1 cellular context compared by ENCODE assay signal in genomic region chr17:2571523-2572303, GRCh38.
TF ChIP-seq lines count a peak whose summit lies in the region.

No MANE protein-coding gene starts in this region.

TF ChIP-seq in GM12878, 131 proteins besides CTCF, POLR2A, EP300 and RAD21 (continued from another document):
- TF ChIP-seq CUX1 (IDR thresholded peaks at IDR 0.05; ENCODE audit: insufficient replicate concordance, low read depth, low read length): no peak
- peak; percentile 18; the same call in 1 of the 2 replicates for TF ChIP-seq JUNB (IDR thresholded peaks at IDR 0.05)
- TF ChIP-seq GATAD2B (conservative IDR thresholded peaks at IDR 0.05; ENCODE audit: low read depth): no peak
- no peak for TF ChIP-seq YY1 (IDR thresholded peaks at IDR 0.05; ENCODE audit: low read depth, low read length)
- TF ChIP-seq NRF1 (conservative IDR thresholded peaks at IDR 0.05; ENCODE audit: low read depth, low read length): no peak
- no peak for TF ChIP-seq PKNOX1 (IDR thresholded peaks at IDR 0.05)
- 0 out of 4 replicates have a peak, but pooled peaks of 1 of the 2 experiments have one; percentile 9 for TF ChIP-seq BHLHE40 (IDR thresholded peaks at IDR 0.05; ENCODE audit: borderline replicate concordance in 1 of 2, low read depth in 2 of 2, low read length in 1 of 2)
- TF ChIP-seq IKZF2 (IDR thresholded peaks at IDR 0.05): peak in 1 of 2 experiments; percentile 54; a peak in 2 of 4 replicates
- TF ChIP-seq KAT2A (conservative IDR thresholded peaks at IDR 0.05; ENCODE audit: control insufficient read depth, low read depth, low read length): no peak
- TF ChIP-seq, protein P1, sequence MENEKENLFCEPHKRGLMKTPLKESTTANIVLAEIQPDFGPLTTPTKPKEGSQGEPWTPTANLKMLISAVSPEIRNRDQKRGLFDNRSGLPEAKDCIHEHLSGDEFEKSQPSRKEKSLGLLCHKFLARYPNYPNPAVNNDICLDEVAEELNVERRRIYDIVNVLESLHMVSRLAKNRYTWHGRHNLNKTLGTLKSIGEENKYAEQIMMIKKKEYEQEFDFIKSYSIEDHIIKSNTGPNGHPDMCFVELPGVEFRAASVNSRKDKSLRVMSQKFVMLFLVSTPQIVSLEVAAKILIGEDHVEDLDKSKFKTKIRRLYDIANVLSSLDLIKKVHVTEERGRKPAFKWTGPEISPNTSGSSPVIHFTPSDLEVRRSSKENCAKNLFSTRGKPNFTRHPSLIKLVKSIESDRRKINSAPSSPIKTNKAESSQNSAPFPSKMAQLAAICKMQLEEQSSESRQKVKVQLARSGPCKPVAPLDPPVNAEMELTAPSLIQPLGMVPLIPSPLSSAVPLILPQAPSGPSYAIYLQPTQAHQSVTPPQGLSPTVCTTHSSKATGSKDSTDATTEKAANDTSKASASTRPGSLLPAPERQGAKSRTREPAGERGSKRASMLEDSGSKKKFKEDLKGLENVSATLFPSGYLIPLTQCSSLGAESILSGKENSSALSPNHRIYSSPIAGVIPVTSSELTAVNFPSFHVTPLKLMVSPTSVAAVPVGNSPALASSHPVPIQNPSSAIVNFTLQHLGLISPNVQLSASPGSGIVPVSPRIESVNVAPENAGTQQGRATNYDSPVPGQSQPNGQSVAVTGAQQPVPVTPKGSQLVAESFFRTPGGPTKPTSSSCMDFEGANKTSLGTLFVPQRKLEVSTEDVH (IDR thresholded peaks at IDR 0.05; ENCODE audit: low read depth, partially characterized antibody): no peak
- no peak for TF ChIP-seq YBX1 (IDR thresholded peaks at IDR 0.05)
- 0 out of 2 replicates have a peak, but pooled peaks have one; percentile 13 for TF ChIP-seq TBL1XR1 (IDR thresholded peaks at IDR 0.05; ENCODE audit: low read depth, low read length)
- TF ChIP-seq, protein P2, sequence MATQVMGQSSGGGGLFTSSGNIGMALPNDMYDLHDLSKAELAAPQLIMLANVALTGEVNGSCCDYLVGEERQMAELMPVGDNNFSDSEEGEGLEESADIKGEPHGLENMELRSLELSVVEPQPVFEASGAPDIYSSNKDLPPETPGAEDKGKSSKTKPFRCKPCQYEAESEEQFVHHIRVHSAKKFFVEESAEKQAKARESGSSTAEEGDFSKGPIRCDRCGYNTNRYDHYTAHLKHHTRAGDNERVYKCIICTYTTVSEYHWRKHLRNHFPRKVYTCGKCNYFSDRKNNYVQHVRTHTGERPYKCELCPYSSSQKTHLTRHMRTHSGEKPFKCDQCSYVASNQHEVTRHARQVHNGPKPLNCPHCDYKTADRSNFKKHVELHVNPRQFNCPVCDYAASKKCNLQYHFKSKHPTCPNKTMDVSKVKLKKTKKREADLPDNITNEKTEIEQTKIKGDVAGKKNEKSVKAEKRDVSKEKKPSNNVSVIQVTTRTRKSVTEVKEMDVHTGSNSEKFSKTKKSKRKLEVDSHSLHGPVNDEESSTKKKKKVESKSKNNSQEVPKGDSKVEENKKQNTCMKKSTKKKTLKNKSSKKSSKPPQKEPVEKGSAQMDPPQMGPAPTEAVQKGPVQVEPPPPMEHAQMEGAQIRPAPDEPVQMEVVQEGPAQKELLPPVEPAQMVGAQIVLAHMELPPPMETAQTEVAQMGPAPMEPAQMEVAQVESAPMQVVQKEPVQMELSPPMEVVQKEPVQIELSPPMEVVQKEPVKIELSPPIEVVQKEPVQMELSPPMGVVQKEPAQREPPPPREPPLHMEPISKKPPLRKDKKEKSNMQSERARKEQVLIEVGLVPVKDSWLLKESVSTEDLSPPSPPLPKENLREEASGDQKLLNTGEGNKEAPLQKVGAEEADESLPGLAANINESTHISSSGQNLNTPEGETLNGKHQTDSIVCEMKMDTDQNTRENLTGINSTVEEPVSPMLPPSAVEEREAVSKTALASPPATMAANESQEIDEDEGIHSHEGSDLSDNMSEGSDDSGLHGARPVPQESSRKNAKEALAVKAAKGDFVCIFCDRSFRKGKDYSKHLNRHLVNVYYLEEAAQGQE (IDR thresholded peaks at IDR 0.05; ENCODE audit: low read depth, low read length): no peak
- peak; percentile 54 for TF ChIP-seq SKIL (IDR thresholded peaks at IDR 0.05; ENCODE audit: low read depth, poor library complexity, severe bottlenecking)
- TF ChIP-seq IKZF1 (conservative IDR thresholded peaks at IDR 0.05): no peak
- 0 out of 2 replicates have a peak, but pooled peaks have one; percentile 31 for TF ChIP-seq CBFB (IDR thresholded peaks at IDR 0.05; ENCODE audit: low read depth)
- no peak; the same call in 1 of the 2 replicates for TF ChIP-seq RAD51 (IDR thresholded peaks at IDR 0.05)
- TF ChIP-seq CHD1 (IDR thresholded peaks at IDR 0.05; ENCODE audit: low read depth, low read length): no peak
- peak; percentile 98 for TF ChIP-seq ELK1 (IDR thresholded peaks at IDR 0.05; ENCODE audit: low read depth, low read length)
- TF ChIP-seq JUND (IDR thresholded peaks at IDR 0.05; ENCODE audit: low read depth, low read length): no peak
- TF ChIP-seq RCOR1 (conservative IDR thresholded peaks at IDR 0.05; ENCODE audit: low read depth, low read length): no peak
- TF ChIP-seq KDM1A (IDR thresholded peaks at IDR 0.05; ENCODE audit: borderline replicate concordance): no peak
- peak; percentile 83; the same call in 1 of the 2 replicates for TF ChIP-seq ASH2L (IDR thresholded peaks at IDR 0.05; ENCODE audit: borderline replicate concordance, low read depth)
- TF ChIP-seq ZNF274 (IDR thresholded peaks at IDR 0.05; ENCODE audit: insufficient read depth, insufficient read length): no peak
- TF ChIP-seq NFIC (IDR thresholded peaks at IDR 0.05; ENCODE audit: low read depth, low read length): 0 out of 2 replicates have a peak, but pooled peaks have one; percentile 20
- TF ChIP-seq POLR2AphosphoS2 (IDR thresholded peaks at IDR 0.05; ENCODE audit: low read depth, low read length): no peak
- TF ChIP-seq HDGF (IDR thresholded peaks at IDR 0.05): no peak
- TF ChIP-seq FOXK2 (IDR thresholded peaks at IDR 0.05): no peak
- TF ChIP-seq NR2F1 (conservative IDR thresholded peaks at IDR 0.05): 0 out of 2 replicates have a peak, but pooled peaks have one; percentile 49
- TF ChIP-seq ZZZ3 (IDR thresholded peaks at IDR 0.05; ENCODE audit: control insufficient read depth, insufficient read length, low read depth): no peak
- TF ChIP-seq SREBF2 (IDR thresholded peaks at IDR 0.05; ENCODE audit: low read length): no peak
- no peak for TF ChIP-seq NFXL1 (IDR thresholded peaks at IDR 0.05; ENCODE audit: borderline replicate concordance)
- no peak for TF ChIP-seq TCF7 (IDR thresholded peaks at IDR 0.05; ENCODE audit: borderline replicate concordance)
- TF ChIP-seq CEBPB (IDR thresholded peaks at IDR 0.05; ENCODE audit: borderline replicate concordance in 1 of 2, low read depth in 2 of 2, low read length in 2 of 2): no peak
